ENCODE assay signal across 11 cellular contexts in genomic region chr15:99845009-99845408, GRCh38.
DNase-seq lines count a peak whose midpoint lies in the region; ATAC-seq, FAIRE-seq and TF ChIP-seq lines count a peak whose summit lies in the region.
"Had no signal": no experiment of that assay in that cellular context is flagged by ENCODE, and none has a peak within 500 bp of the region (broad histone marks: within the 10 kb centered on the region; RNA-seq: fewer than 3 reads in every experiment).

No MANE protein-coding gene starts in this region.

- SMC1A ChIA-PET in GM12878 (lab: Charles Lee; ENCODE audit: uncharacterized antibody, unreplicated experiment) = interaction anchor here (1.0 to 2.1 kb wide), 2 partner anchors 35 to 50 kb away, joined by 3 to 6 read pairs; no protein-coding TSS in a partner anchor

- ATAC-seq in GM19395 (IDR thresholded peaks at IDR 0.05; ENCODE audit: unreplicated experiment) (peak; percentile 81), HG03432 (IDR thresholded peaks at IDR 0.05; ENCODE audit: unreplicated experiment) (peak; percentile 73), GM12878 (peak; percentile 77)
- ATAC-seq: naive thymus-derived CD4-positive, alpha-beta T cell; T-helper 17 cell had no signal

- H3K27me3 ChIP-seq in GM12878 (replicated peaks in 1 of 2; ENCODE audit: control insufficient read depth in 2 of 2, insufficient read depth in 2 of 2, low read length in 1 of 2) = no peaks in the 10 kb centered on the region

- no peak for TF ChIP-seq CTCF in GM12878 (IDR thresholded peaks at IDR 0.05 in 2 of 3, conservative IDR thresholded peaks at IDR 0.05 in 1 of 3; ENCODE audit: control insufficient read depth in 2 of 3, extremely low read depth in 1 of 3, insufficient read depth in 1 of 3, low read depth in 3 of 3, low read length in 3 of 3)

- in situ Hi-C loops in GM12878 (cut with MboI) (no loop called here), ACHN (cut with HindIII; ENCODE audit: low pct_ligation_motif_present, low pct_unique_long_range_greater_than_20kb, low sequenced_read_pairs) (no loop called here)

- H2AFZ ChIP-seq in GM12878 (ENCODE audit: control insufficient read depth, low read depth, low read length) = no peak overlapping the region

- no peak for TF ChIP-seq RAD21 in GM12878 (IDR thresholded peaks at IDR 0.05; ENCODE audit: insufficient read depth, low read depth, low read length)

- H3K36me3 ChIP-seq in GM12878 (ENCODE audit: control insufficient read depth in 2 of 2, insufficient read depth in 2 of 2, low read length in 1 of 2) = no peaks in the 10 kb centered on the region

- H3K79me2 ChIP-seq in GM12878 (ENCODE audit: control insufficient read depth, insufficient read depth, low read length) = no peaks in the 10 kb centered on the region

- 19% methylated on average over 3 of the region's 3 CpGs for WGBS in GM12878 (ENCODE audit: insufficient coverage, insufficient replicate concordance, low lambda C conversion rate, missing lambda C conversion rate)

- 0 out of 4 replicates have a peak, but pooled peaks of 1 of the 2 experiments have one; percentile 21 for TF ChIP-seq EP300 in GM12878 (IDR thresholded peaks at IDR 0.05; ENCODE audit: borderline replicate concordance in 1 of 2, control insufficient read depth in 1 of 2, low read depth in 2 of 2, low read length in 2 of 2)

- H3K9me3 ChIP-seq in GM12878 (replicated peaks; ENCODE audit: control insufficient read depth, insufficient read depth, low read length) = no peaks in the 10 kb centered on the region

- H4K20me1 ChIP-seq in GM12878 (ENCODE audit: control insufficient read depth, insufficient read depth) = no peaks in the 10 kb centered on the region

- H3K4me3 ChIP-seq in GM12878 = no peak overlapping the region

- POLR2A ChIA-PET in GM12878 (lab: Charles Lee) = interaction anchor here (0.6 to 0.7 kb wide), 3 partner anchors 30 to 395 kb away, joined by 3 to 4 read pairs (median 3); no protein-coding TSS in a partner anchor

- no peak overlapping the region for H3K4me2 ChIP-seq in GM12878 (ENCODE audit: control insufficient read depth, insufficient read depth)

- CTCF ChIA-PET in GM12878 (lab: Yijun Ruan, JAX) = interaction anchor here (1.3 kb wide), 1 partner anchor 81 kb away, joined by 3 read pairs; no protein-coding TSS in a partner anchor

- H3K9ac ChIP-seq in GM12878 (ENCODE audit: control insufficient read depth, insufficient read depth, low read length) = no peak overlapping the region

- no peak overlapping the region for H3K27ac ChIP-seq in GM12878 (ENCODE audit: control insufficient read depth, insufficient read depth)

- intact Hi-C loops in GM12878 (cut with micrococcal nuclease; ENCODE audit: unreplicated experiment) = no loop called here

- no peaks in the 10 kb centered on the region for H3K4me1 ChIP-seq in GM12878 (ENCODE audit: control insufficient read depth, insufficient read depth, low read length)

- no peak for FAIRE-seq in GM12891 (lab: Jason Lieb, UNC)
- peak; percentile 49 for FAIRE-seq in GM12878 (lab: Jason Lieb, UNC)

- DNase-seq in GM12891 (ENCODE audit: insufficient read length, low spot score) = no peak
- DNase-seq in GM12878 (ENCODE audit: low read depth, low spot score) = no peak
- no peak for DNase-seq in ACHN
- DNase-seq in COLO829 (ENCODE audit: low spot score) = no peak
- DNase-seq in GOT3 (lab: John Stamatoyannopoulos, UW) = no peak
- no peak for DNase-seq in NCI-H446 (lab: John Stamatoyannopoulos, UW)
- DNase-seq: MV-4-11; naive thymus-derived CD4-positive, alpha-beta T cell; T-helper 17 cell had no signal

- no peak for TF ChIP-seq POLR2A in GM12891 (IDR thresholded peaks at IDR 0.05; ENCODE audit: low read depth, low read length)
- TF ChIP-seq POLR2A in GM12878 (IDR thresholded peaks at IDR 0.05; ENCODE audit: low read depth, low read length) = no peak

- RAD21 ChIA-PET in GM12878 (lab: Charles Lee; ENCODE audit: unreplicated experiment) = interaction anchor here (0.6 kb wide), 1 partner anchor 67 kb away, joined by 3 read pairs; no protein-coding TSS in a partner anchor

- no TSS peak for BruUV-seq in GM12878 (replicated peaks; lab: Mats Ljungman, UMichigan)

TF ChIP-seq in GM12891, 5 proteins besides CTCF, POLR2A, EP300 and RAD21:
- TF ChIP-seq POU2F2 (IDR thresholded peaks at IDR 0.05; ENCODE audit: low read depth, low read length) (0 out of 2 replicates have a peak, but pooled peaks have one; percentile 17), POLR2AphosphoS5 (IDR thresholded peaks at IDR 0.05; ENCODE audit: low read depth, low read length) (no peak), SPI1 (IDR thresholded peaks at IDR 0.05; ENCODE audit: low read depth, low read length) (peak; percentile 17; the same call in 1 of the 2 replicates)

TF ChIP-seq in GM12878, 131 proteins besides CTCF, POLR2A, EP300 and RAD21 (continues in another document):
- TF ChIP-seq RELB (IDR thresholded peaks at IDR 0.05; ENCODE audit: low read depth) = peak; percentile 27; the same call in 1 of the 2 replicates
- TF ChIP-seq HDAC2 (IDR thresholded peaks at IDR 0.05) = no peak
- no peak for TF ChIP-seq BACH1 (IDR thresholded peaks at IDR 0.05; ENCODE audit: borderline replicate concordance)
- TF ChIP-seq NRF1 (conservative IDR thresholded peaks at IDR 0.05; ENCODE audit: low read depth, low read length) = no peak
- no peak for TF ChIP-seq ZZZ3 (IDR thresholded peaks at IDR 0.05; ENCODE audit: control insufficient read depth, insufficient read length, low read depth)
- TF ChIP-seq CBX5 (IDR thresholded peaks at IDR 0.05; ENCODE audit: low read depth) = no peak
- no peak for TF ChIP-seq CHD2 (IDR thresholded peaks at IDR 0.05; ENCODE audit: borderline replicate concordance, low read depth, low read length)
- TF ChIP-seq EZH2 (IDR thresholded peaks at IDR 0.05; ENCODE audit: borderline replicate concordance, control insufficient read depth, low read depth, low read length) = no peak
- peak; percentile 27 to 32; a peak in 2 of 4 replicates for TF ChIP-seq IKZF2 (IDR thresholded peaks at IDR 0.05)
- TF ChIP-seq, protein P1, sequence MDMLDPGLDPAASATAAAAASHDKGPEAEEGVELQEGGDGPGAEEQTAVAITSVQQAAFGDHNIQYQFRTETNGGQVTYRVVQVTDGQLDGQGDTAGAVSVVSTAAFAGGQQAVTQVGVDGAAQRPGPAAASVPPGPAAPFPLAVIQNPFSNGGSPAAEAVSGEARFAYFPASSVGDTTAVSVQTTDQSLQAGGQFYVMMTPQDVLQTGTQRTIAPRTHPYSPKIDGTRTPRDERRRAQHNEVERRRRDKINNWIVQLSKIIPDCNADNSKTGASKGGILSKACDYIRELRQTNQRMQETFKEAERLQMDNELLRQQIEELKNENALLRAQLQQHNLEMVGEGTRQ (IDR thresholded peaks at IDR 0.05; ENCODE audit: borderline replicate concordance, low read depth, low read length) = no peak
- TF ChIP-seq BCL11A (IDR thresholded peaks at IDR 0.05; ENCODE audit: low read depth, low read length) = peak; percentile 50; the same call in 1 of the 2 replicates
- no peak for TF ChIP-seq SUPT20H (IDR thresholded peaks at IDR 0.05; ENCODE audit: borderline replicate concordance, control insufficient read depth, low read depth, low read length)
- no peak for TF ChIP-seq BMI1 (IDR thresholded peaks at IDR 0.05; ENCODE audit: borderline replicate concordance)
- TF ChIP-seq CREM (IDR thresholded peaks at IDR 0.05; ENCODE audit: low read depth) = peak; percentile 40; the same call in 1 of the 2 replicates
- no peak for TF ChIP-seq FOXK2 (IDR thresholded peaks at IDR 0.05)
- TF ChIP-seq TAF1 (IDR thresholded peaks at IDR 0.05; ENCODE audit: borderline replicate concordance, low read depth, low read length) = no peak
- TF ChIP-seq TCF7 (IDR thresholded peaks at IDR 0.05; ENCODE audit: borderline replicate concordance) = peak; percentile 33; the same call in 1 of the 2 replicates
- TF ChIP-seq RUNX3 (IDR thresholded peaks at IDR 0.05; ENCODE audit: low read length) = peak; percentile 81
- TF ChIP-seq MTA2 (IDR thresholded peaks at IDR 0.05; ENCODE audit: low read depth) = 0 out of 2 replicates have a peak, but pooled peaks have one; percentile 22
- TF ChIP-seq, protein P2, sequence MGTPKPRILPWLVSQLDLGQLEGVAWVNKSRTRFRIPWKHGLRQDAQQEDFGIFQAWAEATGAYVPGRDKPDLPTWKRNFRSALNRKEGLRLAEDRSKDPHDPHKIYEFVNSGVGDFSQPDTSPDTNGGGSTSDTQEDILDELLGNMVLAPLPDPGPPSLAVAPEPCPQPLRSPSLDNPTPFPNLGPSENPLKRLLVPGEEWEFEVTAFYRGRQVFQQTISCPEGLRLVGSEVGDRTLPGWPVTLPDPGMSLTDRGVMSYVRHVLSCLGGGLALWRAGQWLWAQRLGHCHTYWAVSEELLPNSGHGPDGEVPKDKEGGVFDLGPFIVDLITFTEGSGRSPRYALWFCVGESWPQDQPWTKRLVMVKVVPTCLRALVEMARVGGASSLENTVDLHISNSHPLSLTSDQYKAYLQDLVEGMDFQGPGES (IDR thresholded peaks at IDR 0.05) = no peak
- 0 out of 2 replicates have a peak, but pooled peaks have one; percentile 6 for TF ChIP-seq GABPA (IDR thresholded peaks at IDR 0.05; ENCODE audit: low read depth)
- TF ChIP-seq HDGF (IDR thresholded peaks at IDR 0.05) = no peak
- no peak for TF ChIP-seq CHD4 (IDR thresholded peaks at IDR 0.05)
- peak; percentile 55; the same call in 1 of the 2 replicates for TF ChIP-seq IRF4 (IDR thresholded peaks at IDR 0.05; ENCODE audit: low read depth, low read length)
- TF ChIP-seq ZNF274 (IDR thresholded peaks at IDR 0.05; ENCODE audit: insufficient read depth, insufficient read length) = no peak
